Comparison of ENCODE assay signal across 26 cellular contexts in the genomic region with DNA sequence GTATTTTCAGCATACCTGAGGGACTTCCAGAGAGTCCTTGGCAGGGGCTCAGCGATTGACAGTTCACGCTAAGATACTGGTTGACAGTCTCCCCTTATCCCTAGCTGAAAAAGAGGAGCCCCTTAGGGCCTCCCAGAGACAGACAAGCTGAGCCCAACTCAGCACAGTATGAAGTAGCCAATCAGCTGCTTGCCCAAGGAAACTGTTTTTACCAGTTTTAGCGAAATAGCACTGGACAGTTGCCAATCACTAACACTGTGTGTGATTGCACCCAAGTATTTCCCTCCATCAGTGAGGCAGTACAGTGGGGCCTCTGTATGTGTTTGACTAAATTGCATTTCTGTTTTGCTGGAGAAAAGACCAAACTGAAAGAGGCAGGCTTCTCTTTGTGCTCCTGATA. TPM values are rescaled to one million over a fixed set of nuclear protein-coding genes. Genes with fewer than 3 reads are reported as not detected.
DNase-seq lines count a peak whose midpoint lies in the region; ATAC-seq lines count a peak whose summit lies in the region.
"Had no signal": no experiment of that assay in that cellular context is flagged by ENCODE, and none has a peak within 500 bp of the region (broad histone marks: within the 10 kb centered on the region; RNA-seq: fewer than 3 reads in every experiment).

No MANE protein-coding gene starts in this region.

- no peak overlapping the region for H3K4me3 Mint-ChIP-seq in activated naive CD4-positive, alpha-beta T cell treated with anti-CD3 and anti-CD28 coated beads, Interleukin-2, amount 10 ng/mL, durations not matched to agents 7 days and 5 days
- H3K4me3 Mint-ChIP-seq: CD4-positive, CD25-positive, alpha-beta regulatory T cell; effector memory CD8-positive, alpha-beta T cell; IgD-negative memory B cell; mesothelial cell of epicardium; naive B cell; stimulated activated naive B cell treated with anti-CD40 and anti-IgM and Interleukin-4, amounts not matched to agents 10 μg/mL and 1 μg/mL and 100 μg/mL, for 72 hours; T-cell had no signal

- H3K27ac ChIP-seq in caudate nucleus (ENCODE audit: low read depth, low read length) (peak overlapping the region; percentile 46), layer of hippocampus (ENCODE audit: low read depth, low read length) (peak overlapping the region; percentile 77)
- H3K27ac ChIP-seq: colonic mucosa, prostate gland, suprapubic skin, WERI-Rb-1 had no signal

- no peak for DNase-seq in activated naive CD4-positive, alpha-beta T cell treated with anti-CD3 and anti-CD28 coated beads, Interleukin-2, amount 10 ng/mL, durations not matched to agents 7 days and 5 days
- no peak for DNase-seq in activated naive CD4-positive, alpha-beta T cell treated with anti-CD3 and anti-CD28 coated beads, Interleukin-2, amount 50 U/mL, for 72 hours (ENCODE audit: low spot score in 2 of 2)
- DNase-seq in caudate nucleus (lab: John Stamatoyannopoulos, UW) = peak in 14 of 61 donors; percentile 6 to 33 (median 14)
- peak; percentile 74 for DNase-seq in superior temporal gyrus (ENCODE audit: extremely low spot score)
- no peak for DNase-seq in NCI-H774 (lab: John Stamatoyannopoulos, UW)
- DNase-seq in NAMALWA (ENCODE audit: low spot score) = no peak
- DNase-seq in Kasumi-1 (lab: John Stamatoyannopoulos, UW) = no peak
- DNase-seq: activated CD4-positive, alpha-beta T cell treated with anti-CD3 and anti-CD28 coated beads for 48 hours; activated T-cell treated with anti-CD3 and anti-CD28 coated beads, Interleukin-2, amount 50 U/mL, for 1 hour; CD4-positive, CD25-positive, alpha-beta regulatory T cell; colonic mucosa; effector memory CD8-positive, alpha-beta T cell; erythroblast; naive B cell; NCI-H1105; NCI-H187; NCI-H446 treated with DMSO at 0.1 percent for 48 hours; RPMI8226; stimulated activated naive B cell treated with anti-CD40 and anti-IgM and Interleukin-4, amounts not matched to agents 10 μg/mL and 1 μg/mL and 100 μg/mL, for 72 hours; T-cell; WERI-Rb-1 had no signal

- CTCF ChIA-PET in activated naive CD4-positive, alpha-beta T cell treated with anti-CD3 and anti-CD28 coated beads, Interleukin-2, amount 10 ng/mL, durations not matched to agents 7 days and 5 days (lab: Charles Lee) = no interaction called here

- no peaks in the 10 kb centered on the region for H3K27me3 ChIP-seq in layer of hippocampus (ENCODE audit: control insufficient read depth, insufficient read depth, low read length)
- H3K27me3 ChIP-seq: colonic mucosa, suprapubic skin had no signal

- H3K36me3 Mint-ChIP-seq in activated naive CD4-positive, alpha-beta T cell treated with anti-CD3 and anti-CD28 coated beads, Interleukin-2, amount 10 ng/mL, durations not matched to agents 7 days and 5 days = peaks cover 62% of the 10 kb centered on the region
- H3K36me3 Mint-ChIP-seq in activated naive CD4-positive, alpha-beta T cell treated with anti-CD3 and anti-CD28 coated beads, Interleukin-2, amount 50 U/mL, for 72 hours = peaks cover 5 to 18% of the 10 kb centered on the region in 2 donors

- no peak for ATAC-seq in activated naive CD4-positive, alpha-beta T cell treated with anti-CD3 and anti-CD28 coated beads, Interleukin-2, amount 50 U/mL, for 72 hours
- ATAC-seq: effector memory CD8-positive, alpha-beta T cell; stimulated activated naive B cell treated with anti-CD40 and anti-IgM and Interleukin-4, amounts not matched to agents 10 μg/mL and 1 μg/mL and 100 μg/mL, for 72 hours; T-cell had no signal

- no peaks in the 10 kb centered on the region for H3K27me3 Mint-ChIP-seq in activated naive CD4-positive, alpha-beta T cell treated with anti-CD3 and anti-CD28 coated beads, Interleukin-2, amount 10 ng/mL, durations not matched to agents 7 days and 5 days
- H3K27me3 Mint-ChIP-seq: CD4-positive, CD25-positive, alpha-beta regulatory T cell; effector memory CD8-positive, alpha-beta T cell; IgD-negative memory B cell; naive B cell; stimulated activated naive B cell treated with anti-CD40 and anti-IgM and Interleukin-4, amounts not matched to agents 10 μg/mL and 1 μg/mL and 100 μg/mL, for 72 hours; T-cell had no signal

- peaks cover 5% of the 10 kb centered on the region for H3K4me1 Mint-ChIP-seq in activated naive CD4-positive, alpha-beta T cell treated with anti-CD3 and anti-CD28 coated beads, Interleukin-2, amount 10 ng/mL, durations not matched to agents 7 days and 5 days
- H3K4me1 Mint-ChIP-seq: mesothelial cell of epicardium; stimulated activated naive B cell treated with anti-CD40 and anti-IgM and Interleukin-4, amounts not matched to agents 10 μg/mL and 1 μg/mL and 100 μg/mL, for 72 hours had no signal

- no peaks in the 10 kb centered on the region for H3K9me3 Mint-ChIP-seq in activated naive CD4-positive, alpha-beta T cell treated with anti-CD3 and anti-CD28 coated beads, Interleukin-2, amount 10 ng/mL, durations not matched to agents 7 days and 5 days
- H3K9me3 Mint-ChIP-seq in activated naive CD4-positive, alpha-beta T cell treated with anti-CD3 and anti-CD28 coated beads, Interleukin-2, amount 50 U/mL, for 72 hours = no peaks in the 10 kb centered on the region
- H3K9me3 Mint-ChIP-seq: CD4-positive, CD25-positive, alpha-beta regulatory T cell; effector memory CD8-positive, alpha-beta T cell; IgD-negative memory B cell; mesothelial cell of epicardium; naive B cell; stimulated activated naive B cell treated with anti-CD40 and anti-IgM and Interleukin-4, amounts not matched to agents 10 μg/mL and 1 μg/mL and 100 μg/mL, for 72 hours; T-cell had no signal

- peak overlapping the region; percentile 37 for H3K27ac Mint-ChIP-seq in activated naive CD4-positive, alpha-beta T cell treated with anti-CD3 and anti-CD28 coated beads, Interleukin-2, amount 10 ng/mL, durations not matched to agents 7 days and 5 days
- H3K27ac Mint-ChIP-seq in activated naive CD4-positive, alpha-beta T cell treated with anti-CD3 and anti-CD28 coated beads, Interleukin-2, amount 50 U/mL, for 72 hours = no peak overlapping the region
- H3K27ac Mint-ChIP-seq: IgD-negative memory B cell; mesothelial cell of epicardium; stimulated activated naive B cell treated with anti-CD40 and anti-IgM and Interleukin-4, amounts not matched to agents 10 μg/mL and 1 μg/mL and 100 μg/mL, for 72 hours had no signal

RNA-seq across cellular contexts. Expression of gene KHDRBS1, which starts 27.0 kb away (rescaled TPM):
- total RNA-seq in activated naive CD4-positive, alpha-beta T cell treated with anti-CD3 and anti-CD28 coated beads, Interleukin-2, amount 50 U/mL, for 72 hours = 100 to 1,000 TPM; 159 to 210 TPM

RNA-seq across cellular contexts. Expression of gene TMEM39B, which starts 32.0 kb away (rescaled TPM):
- total RNA-seq in activated naive CD4-positive, alpha-beta T cell treated with anti-CD3 and anti-CD28 coated beads, Interleukin-2, amount 50 U/mL, for 72 hours = 10 to 100 TPM; 20.3 to 35.0 TPM
